ENCODE assay signal across 29 cellular contexts in genomic region chr16:30887927-30888326, GRCh38.
"Had no signal": no experiment of that assay in that cellular context is flagged by ENCODE, and none has a peak within 500 bp of the region (broad histone marks: within the 10 kb centered on the region; RNA-seq: fewer than 3 reads in every experiment).

No MANE protein-coding gene starts in this region.

- H3K27ac ChIP-seq: VCaP had no signal

- ATAC-seq: activated naive CD8-positive, alpha-beta T cell treated with anti-CD3 and anti-CD28 coated beads, Interleukin-2, amount 50 U/mL, for 24 hours; PC-3 had no signal

- DNase-seq: activated B cell treated with CpG ODN at 0.5 μM for 24 hours; activated CD4-positive, alpha-beta memory T cell treated with anti-CD3 and anti-CD28 coated beads for 36 hours; activated CD4-positive, alpha-beta T cell treated with anti-CD3 and anti-CD28 coated beads for 4 hours; activated CD4-positive, alpha-beta T cell treated with anti-CD3 and anti-CD28 coated beads, Interleukin-2, amount 50 U/mL, for 1 hour; activated CD4-positive, CD25-positive, alpha-beta regulatory T cell treated with anti-CD3 and anti-CD28 coated beads, Interleukin-2, amount 50 U/mL, for 72 hours; activated CD8-positive, alpha-beta memory T cell treated with anti-CD3 and anti-CD28 coated beads, Interleukin-2, amount 50 U/mL, for 4 hours; activated effector memory CD4-positive, alpha-beta T cell treated with Interleukin-2 at 50 U/mL for 16 hours; activated naive CD4-positive, alpha-beta T cell treated with anti-CD3 and anti-CD28 coated beads, Interleukin-2, amount 10 ng/mL, durations not matched to agents 7 days and 5 days; activated naive CD8-positive, alpha-beta T cell treated with anti-CD3 and anti-CD28 coated beads, Interleukin-2, amount 50 U/mL, for 24 hours; activated T-cell treated with anti-CD3 and anti-CD28 coated beads for 4 hours; activated T-cell treated with anti-CD3 and anti-CD28 coated beads, Interleukin-2, amount 50 U/mL, for 48 hours; anterior cingulate cortex; NCI-H1048; NCI-H1105 treated with DMSO at 0.1 percent for 48 hours; NCI-H1436; NCI-H1694; NCI-H1930; NCI-H2081 treated with DMSO at 0.1 percent for 48 hours; NCI-H226; NCI-H526; NCI-H748 treated with DMSO at 0.1 percent for 48 hours; NK-92 treated with Interleukin-12 subunit alpha and Interleukin-12 subunit beta, amount 100 ng/mL, for 24 hours; PC-3; Right ventricle myocardium superior; SW 1271; T-helper 1 cell; T-helper 2 cell; T-helper 9 cell had no signal
